ENCODE assay signal across 8 cellular contexts in the genomic region with DNA sequence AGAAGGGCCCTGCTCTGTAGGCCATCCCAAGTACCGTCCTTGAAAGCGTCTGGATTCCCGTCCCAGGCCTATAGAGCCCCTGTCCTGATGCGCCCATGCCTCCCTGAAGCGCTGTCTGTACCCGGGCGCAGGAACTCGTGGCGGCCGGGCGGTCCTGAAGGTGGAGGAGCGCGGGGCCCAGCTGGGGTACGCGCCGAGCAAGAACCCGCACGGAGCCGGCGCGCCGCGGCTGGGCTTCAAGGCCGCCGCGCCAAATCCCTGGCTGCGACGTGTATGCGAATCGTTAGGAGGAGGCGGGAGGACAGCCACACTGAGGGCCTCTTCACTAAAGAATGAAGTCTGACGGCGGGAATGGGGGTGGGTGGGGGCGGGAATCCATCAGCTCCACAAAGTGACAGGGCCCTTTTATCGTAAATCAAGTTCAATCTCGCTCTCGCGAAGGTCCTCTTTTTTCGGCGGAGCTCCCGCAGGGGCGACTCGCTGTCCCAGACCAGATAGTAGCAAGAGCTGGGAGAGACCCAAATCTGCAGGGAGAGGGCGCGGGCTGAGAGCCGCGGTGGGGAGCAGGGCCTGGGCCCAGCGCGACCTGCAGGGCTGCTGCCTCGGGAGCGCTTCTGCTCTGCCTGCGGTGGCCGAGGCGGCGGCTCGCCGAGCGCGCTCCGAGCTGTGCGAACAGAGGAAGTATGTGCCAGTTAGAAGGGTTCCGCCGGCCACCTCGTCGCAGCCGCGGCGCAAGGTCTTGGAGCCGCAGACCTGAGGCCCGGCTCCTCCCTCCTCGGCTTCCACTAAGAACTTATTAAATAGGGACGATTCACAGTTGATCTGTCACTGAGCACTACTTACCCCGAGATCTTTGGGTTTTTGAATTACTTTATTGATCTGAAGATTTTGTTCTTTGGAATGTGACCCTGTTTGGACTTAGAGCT. TPM values are rescaled to one million over a fixed set of nuclear protein-coding genes. Genes with fewer than 3 reads are reported as not detected.
DNase-seq lines count a peak whose midpoint lies in the region; ATAC-seq and TF ChIP-seq lines count a peak whose summit lies in the region.

No MANE protein-coding gene starts in this region.

- H3K4me3 Mint-ChIP-seq in progenitor cell of endocrine pancreas (ENCODE audit: low read depth) (peak overlapping the region; percentile 68), immature natural killer cell (peak overlapping the region in 2 of 5 donors; percentile 2 to 32)

- H3K36me3 Mint-ChIP-seq in progenitor cell of endocrine pancreas (ENCODE audit: insufficient read depth) (no peaks in the 10 kb centered on the region), immature natural killer cell (peaks cover 0 to 6% (median 0%) of the 10 kb centered on the region in 3 donors)

- peak overlapping the region; percentile 25 for H3K27ac Mint-ChIP-seq in progenitor cell of endocrine pancreas
- H3K27ac Mint-ChIP-seq in immature natural killer cell, result no peak overlapping the region

- no peaks in the 10 kb centered on the region for H3K9me3 Mint-ChIP-seq in progenitor cell of endocrine pancreas (ENCODE audit: low read depth)
- H3K9me3 Mint-ChIP-seq in immature natural killer cell, result peaks cover 0 to 22% (median 0%) of the 10 kb centered on the region in 6 donors

- DNase-seq in G401 (ENCODE audit: low spot score), result peak; percentile 73
- peak; percentile 64 for DNase-seq in NCI-H510A (lab: John Stamatoyannopoulos, UW)
- peak; percentile 14 to 48 for DNase-seq in foreskin fibroblast
- DNase-seq in progenitor cell of endocrine pancreas (ENCODE audit: low spot score, unreplicated experiment), result peak; percentile 43
- DNase-seq in SJCRH30, result no peak
- DNase-seq in immature natural killer cell, result no peak
- no peak for DNase-seq in erythroblast (lab: John Stamatoyannopoulos, UW)

- TF ChIP-seq POLR2A in erythroblast (IDR thresholded peaks at IDR 0.05; ENCODE audit: low read length), result no peak

- 0 out of 2 replicates have a peak, but pooled peaks cover 3% of the 10 kb centered on the region for H3K27me3 ChIP-seq in SJCRH30

- H3K27ac ChIP-seq in SJCRH30, result no peak overlapping the region

- H3K36me3 ChIP-seq in SJCRH30, result no peaks in the 10 kb centered on the region

- 0 out of 2 replicates have a peak, but pooled peaks cover 2% of the 10 kb centered on the region for H3K4me1 ChIP-seq in SJCRH30

- no peak for TF ChIP-seq CTCF in foreskin fibroblast (IDR thresholded peaks at IDR 0.05; ENCODE audit: low read depth, low read length)
- TF ChIP-seq CTCF in progenitor cell of endocrine pancreas (IDR thresholded peaks at IDR 0.05; ENCODE audit: unreplicated experiment), result no peak

- peaks cover 93% of the 10 kb centered on the region for H3K27me3 Mint-ChIP-seq in progenitor cell of endocrine pancreas
- H3K27me3 Mint-ChIP-seq in immature natural killer cell (ENCODE audit: low read depth in 3 of 3), result peaks cover 35 to 49% (median 38%) of the 10 kb centered on the region in 3 donors

- in situ Hi-C loops in G401 (cut with HindIII; ENCODE audit: low sequenced_read_pairs), result no loop called here

- ATAC-seq in GM18498 (IDR thresholded peaks at IDR 0.05; ENCODE audit: unreplicated experiment), result no peak

- H3K4me1 Mint-ChIP-seq in progenitor cell of endocrine pancreas (ENCODE audit: low read depth) (peaks cover 8% of the 10 kb centered on the region), immature natural killer cell (peaks cover 8 to 12% of the 10 kb centered on the region in 2 donors)

- no peaks in the 10 kb centered on the region for H3K9me3 ChIP-seq in SJCRH30 (replicated peaks)

- H3K4me3 ChIP-seq in foreskin fibroblast (ENCODE audit: low read depth in 1 of 2, low read length in 2 of 2) (no peak overlapping the region), SJCRH30 (no peak overlapping the region)

RNA-seq across cellular contexts. Expression of gene BARHL2, which starts 10.4 kb away (rescaled TPM):
- total RNA-seq in G401 (2014; rRNA removed; shearing (Covaris generic)), result 0.06 and 0.07 TPM in 2 replicates
- total RNA-seq in progenitor cell of endocrine pancreas, result not detected in 2 replicates
- total RNA-seq in SJCRH30 (2014; rRNA removed; shearing (Covaris generic)), result not detected in 2 replicates
- polyA plus RNA-seq in immature natural killer cell, result not detected

Comparison
In these comparisons a context has a peak if more than half of its experiments do, and no peak if none do; other contexts are left out.
1. DNase-seq: peak in G401 (single experiment), NCI-H510A (single experiment), foreskin fibroblast (2 of 2) and progenitor cell of endocrine pancreas (single experiment); none in SJCRH30 (0 of 2), immature natural killer cell (0 of 3) and erythroblast (0 of 2).